ENCODE assay signal across 11 cellular contexts in genomic region chr19:11379857-11380350, GRCh38. TPM values are rescaled to one million over a fixed set of nuclear protein-coding genes. Genes with fewer than 3 reads are reported as not detected.
DNase-seq lines count a peak whose midpoint lies in the region; ATAC-seq, FAIRE-seq and TF ChIP-seq lines count a peak whose summit lies in the region.
"Had no signal": no experiment of that assay in that cellular context is flagged by ENCODE, and none has a peak within 500 bp of the region (broad histone marks: within the 10 kb centered on the region; RNA-seq: fewer than 3 reads in every experiment).

No MANE protein-coding gene starts in this region.

- TF ChIP-seq EP300 in HepG2 (IDR thresholded peaks at IDR 0.05; ENCODE audit: low read depth in 2 of 2, low read length in 2 of 2) (no peak), HepG2 (CRISPR knock-in tag; IDR thresholded peaks at IDR 0.05; ENCODE audit: borderline replicate concordance) (no peak), gastroesophageal sphincter (IDR thresholded peaks at IDR 0.05) (no peak)

- 92% methylated on average over 7 of the region's 7 CpGs for WGBS in HepG2 (ENCODE audit: low lambda C conversion rate)
- WGBS in right lobe of liver (ENCODE audit: insufficient coverage, low coverage, low lambda C conversion rate, missing lambda C conversion rate) = 91% methylated on average over 7 of the region's 7 CpGs
- 95 to 100% methylated on average over 2 to 7 of the region's 7 CpGs for WGBS in gastroesophageal sphincter (ENCODE audit: low coverage in 1 of 2), 2 donors

- intact Hi-C loops in HepG2 (cut with micrococcal nuclease; ENCODE audit: unreplicated experiment) = loop anchor here (2.0 to 5.0 kb wide), 3 partner anchors 42 to 87 kb away; no protein-coding TSS in a partner anchor
- intact Hi-C loops in right lobe of liver (cut with DNase I) = loop anchor here in 1 of 2 donors (10.0 kb wide), 1 partner anchor 65 kb away; no protein-coding TSS in a partner anchor
- intact Hi-C loops in lower lobe of right lung (cut with DNase I) = no loop called here

- no TSS peak for BruUV-seq in HepG2 (replicated peaks; lab: Mats Ljungman, UMichigan)

- H3K27me3 Mint-ChIP-seq in activated CD4-positive, alpha-beta memory T cell treated with anti-CD3 and anti-CD28 coated beads, Interleukin-2, amount 10 ng/mL, durations not matched to agents 7 days and 5 days = peaks cover 16% of the 10 kb centered on the region

- peaks cover 31% of the 10 kb centered on the region for H3K36me3 Mint-ChIP-seq in activated CD4-positive, alpha-beta memory T cell treated with anti-CD3 and anti-CD28 coated beads, Interleukin-2, amount 10 ng/mL, durations not matched to agents 7 days and 5 days (ENCODE audit: low read depth)

- ATAC-seq in HepG2 (no peak), right lobe of liver (no peak), lower lobe of right lung (no peak), gastroesophageal sphincter (no peak)

- TF ChIP-seq RAD21 in HepG2 (CRISPR knock-in tag; IDR thresholded peaks at IDR 0.05) = no peak

- H3K4me3 ChIP-seq in HepG2 (replicated peaks in 1 of 3; ENCODE audit: insufficient read depth in 1 of 3, low read depth in 2 of 3, low read length in 3 of 3) (no peak overlapping the region), right lobe of liver (no peak overlapping the region), lower lobe of right lung (peak overlapping the region; percentile 76), gastroesophageal sphincter (peak overlapping the region in 1 of 2 donors; percentile 76)

- peak overlapping the region; percentile 84 for H3K4me3 Mint-ChIP-seq in activated CD4-positive, alpha-beta memory T cell treated with anti-CD3 and anti-CD28 coated beads, Interleukin-2, amount 10 ng/mL, durations not matched to agents 7 days and 5 days

- H3K9me3 ChIP-seq in HepG2 (ENCODE audit: low read length) (no peaks in the 10 kb centered on the region), right lobe of liver (no peaks in the 10 kb centered on the region), lower lobe of right lung (no peaks in the 10 kb centered on the region), gastroesophageal sphincter (no peaks in the 10 kb centered on the region)
- H3K9me3 ChIP-seq: testis had no signal

- no peak overlapping the region for H2AFZ ChIP-seq in HepG2 (ENCODE audit: low read length)

- no peaks in the 10 kb centered on the region for H3K9me3 Mint-ChIP-seq in activated CD4-positive, alpha-beta memory T cell treated with anti-CD3 and anti-CD28 coated beads, Interleukin-2, amount 10 ng/mL, durations not matched to agents 7 days and 5 days

- H3K27ac Mint-ChIP-seq in activated CD4-positive, alpha-beta memory T cell treated with anti-CD3 and anti-CD28 coated beads, Interleukin-2, amount 10 ng/mL, durations not matched to agents 7 days and 5 days = peak overlapping the region; percentile 99

- H3K4me2 ChIP-seq in HepG2 (ENCODE audit: low read depth, low read length) = peak overlapping the region; percentile 69

- peaks cover 5% of the 10 kb centered on the region for H3K79me2 ChIP-seq in HepG2 (ENCODE audit: insufficient read depth, low read length)

- H3K27ac ChIP-seq in HepG2 (ENCODE audit: extremely low read length, insufficient read depth, low read length) (no peak overlapping the region), right lobe of liver (no peak overlapping the region), lower lobe of right lung (no peak overlapping the region), gastroesophageal sphincter (peak overlapping the region in 2 of 4 donors; percentile 85 to 88)

- CTCF ChIA-PET in HepG2 (lab: Yijun Ruan, JAX; ENCODE audit: low intra/inter-chr PET ratio, low total read pairs) = interaction anchor here (0.8 to 1.8 kb wide), 3 partner anchors 67 to 103 kb away, joined by 5 to 10 read pairs (median 8); no protein-coding TSS in a partner anchor
- CTCF ChIA-PET in activated CD4-positive, alpha-beta memory T cell treated with anti-CD3 and anti-CD28 coated beads, Interleukin-2, amount 10 ng/mL, durations not matched to agents 7 days and 5 days (lab: Charles Lee) = interaction anchor here (0.6 to 4.5 kb wide), 7 partner anchors 10 to 221 kb away, joined by 4 to 45 read pairs (median 18); partner anchors contain the start of genes ODAD3 and PRKCSH

- H3K36me3 ChIP-seq in HepG2 (replicated peaks in 1 of 2; ENCODE audit: control insufficient read depth in 1 of 2, insufficient read depth in 2 of 2, low read length in 2 of 2) = no peaks in the 10 kb centered on the region
- no peaks in the 10 kb centered on the region for H3K36me3 ChIP-seq in right lobe of liver
- peaks cover 12% of the 10 kb centered on the region for H3K36me3 ChIP-seq in lower lobe of right lung
- H3K36me3 ChIP-seq in gastroesophageal sphincter = peaks cover 0 to 10% of the 10 kb centered on the region in 2 donors

- in situ Hi-C loops in HepG2 (cut with HindIII; ENCODE audit: extremely low pct_ligation_motif_present, low pct_unique_long_range_greater_than_20kb) = loop anchor here (5.0 kb wide), 2 partner anchors 42 to 102 kb away; partner anchors contain the start of gene ELAVL3

- H3K9ac ChIP-seq in HepG2 (ENCODE audit: insufficient read depth, low read depth, low read length) = no peak overlapping the region

- TF ChIP-seq POLR2A in HepG2 (IDR thresholded peaks at IDR 0.05; ENCODE audit: insufficient read depth in 1 of 2, low read depth in 2 of 2, low read length in 2 of 2) (no peak), right lobe of liver (IDR thresholded peaks at IDR 0.05) (no peak), gastroesophageal sphincter (IDR thresholded peaks at IDR 0.05) (no peak)

- TF ChIP-seq CTCF in HepG2 (CRISPR knock-in tag; IDR thresholded peaks at IDR 0.05) = no peak
- TF ChIP-seq CTCF in right lobe of liver (IDR thresholded peaks at IDR 0.05) = no peak
- TF ChIP-seq CTCF in lower lobe of right lung (IDR thresholded peaks at IDR 0.05) = no peak
- TF ChIP-seq CTCF in gastroesophageal sphincter (IDR thresholded peaks at IDR 0.05) = no peak

- DNase-seq in HepG2 (ENCODE audit: low spot score) (no peak), right lobe of liver (no peak), lower lobe of right lung (no peak), AML-193 (lab: John Stamatoyannopoulos, UW) (no peak), putamen (ENCODE audit: low spot score) (no peak), hippocampal formation (lab: John Stamatoyannopoulos, UW) (no peak)
- no peak for DNase-seq in activated CD4-positive, alpha-beta memory T cell treated with anti-CD3 and anti-CD28 coated beads, Interleukin-2, amount 10 ng/mL, durations not matched to agents 7 days and 5 days
- DNase-seq: T-helper 9 cell had no signal

- no peaks in the 10 kb centered on the region for H4K20me1 ChIP-seq in HepG2 (ENCODE audit: insufficient read depth, low read length)

- POLR2A ChIA-PET in HepG2 (lab: Yijun Ruan, JAX) = no interaction called here
- POLR2A ChIA-PET in activated CD4-positive, alpha-beta memory T cell treated with anti-CD3 and anti-CD28 coated beads, Interleukin-2, amount 10 ng/mL, durations not matched to agents 7 days and 5 days (lab: Charles Lee) = interaction anchor here (1.7 to 2.7 kb wide), 5 partner anchors 11 to 224 kb away, joined by 4 to 25 read pairs (median 16); partner anchors contain the start of genes CCDC159, SPC24 and TMEM205

- peaks cover 53% of the 10 kb centered on the region for H3K4me1 Mint-ChIP-seq in activated CD4-positive, alpha-beta memory T cell treated with anti-CD3 and anti-CD28 coated beads, Interleukin-2, amount 10 ng/mL, durations not matched to agents 7 days and 5 days

- H3K4me1 ChIP-seq in HepG2 (ENCODE audit: insufficient read depth, low read length) = peaks cover 49% of the 10 kb centered on the region
- H3K4me1 ChIP-seq in right lobe of liver = peaks cover 0 to 28% (median 11%) of the 10 kb centered on the region in 4 donors
- peaks cover 76% of the 10 kb centered on the region for H3K4me1 ChIP-seq in lower lobe of right lung
- peaks cover 0 to 94% (median 44%) of the 10 kb centered on the region in 3 donors for H3K4me1 ChIP-seq in gastroesophageal sphincter

- no peak for FAIRE-seq in HepG2 (lab: Jason Lieb, UNC)
- FAIRE-seq: D721Med had no signal

- H3K27me3 ChIP-seq in HepG2 (ENCODE audit: control insufficient read depth in 1 of 2, insufficient read depth in 2 of 2, low read length in 2 of 2) = no peaks in the 10 kb centered on the region
- no peaks in the 10 kb centered on the region for H3K27me3 ChIP-seq in right lobe of liver
- H3K27me3 ChIP-seq in lower lobe of right lung (ENCODE audit: low read depth) = peaks cover 9% of the 10 kb centered on the region
- peaks cover 30% of the 10 kb centered on the region for H3K27me3 ChIP-seq in gastroesophageal sphincter
- H3K27me3 ChIP-seq: testis had no signal

RNA-seq across cellular contexts. Expression of gene EPOR, which starts 4.2 kb away (rescaled TPM):
- total RNA-seq in HepG2 (2016; rRNA removed; fragmentation: Illumina TruSeq; extraction: Trizol) (1.2 and 2.9 TPM in 2 replicates), right lobe of liver (1 to 10 TPM; 4.9 to 8.7 (median 7.1) TPM), lower lobe of right lung (16.4 TPM), gastroesophageal sphincter (1 to 10 TPM in 3 of 4 donors, under 1 TPM in 1; 0.62 to 5.1 (median 2.7) TPM)
- total RNA-seq in HepG2 (2016; cell fraction: cytosol; rRNA removed; fragmentation: Illumina TruSeq; extraction: Trizol; ENCODE audit: low read depth) = 0.61 and 0.88 TPM in 2 replicates
- 1.4 and 2.9 TPM in 2 replicates for total RNA-seq in HepG2 (2016; cell fraction: insoluble cytoplasmic fraction; rRNA removed; fragmentation: Illumina TruSeq; extraction: Trizol)
- total RNA-seq in HepG2 (2016; cell fraction: membrane; rRNA removed; fragmentation: Illumina TruSeq; extraction: Trizol) = 2.3 and 2.5 TPM in 2 replicates
- 2.5 and 3.1 TPM in 2 replicates for total RNA-seq in HepG2 (2016; cell fraction: nucleus; rRNA removed; fragmentation: Illumina TruSeq; extraction: Trizol)
- 5.3 and 7.0 TPM in 2 replicates for polyA plus RNA-seq in HepG2 (2011; rRNA removed)
- 3.4 and 5.3 TPM in 2 replicates for polyA plus RNA-seq in HepG2 (2011; cell fraction: cytosol; rRNA removed)
- polyA plus RNA-seq in HepG2 (2011; cell fraction: nucleus; rRNA removed) = 46.2 and 52.8 TPM in 2 replicates
- polyA plus RNA-seq in HepG2 (2012) = 3.2 and 4.2 TPM in 2 replicates
- polyA plus RNA-seq in HepG2 (2016; cell fraction: cytosol; fragmentation: Illumina TruSeq; extraction: Trizol; ENCODE audit: low read depth) = 1.4 and 1.7 TPM in 2 replicates
- 2.0 and 2.2 TPM in 2 replicates for polyA plus RNA-seq in HepG2 (2016; cell fraction: insoluble cytoplasmic fraction; fragmentation: Illumina TruSeq; extraction: Trizol; ENCODE audit: low read depth)
- 2.5 and 3.1 TPM in 2 replicates for polyA plus RNA-seq in HepG2 (2016; cell fraction: membrane; fragmentation: Illumina TruSeq; extraction: Trizol; ENCODE audit: low read depth)
- polyA plus RNA-seq in HepG2 (2016; cell fraction: nucleus; fragmentation: Illumina TruSeq; extraction: Trizol; ENCODE audit: insufficient read depth, low read depth) = 8.5 and 9.5 TPM in 2 replicates
- 5.8 and 9.7 TPM in 2 replicates for polyA minus RNA-seq in HepG2 (2011; rRNA and poly(A)+ RNA removed; ENCODE audit: low replicate concordance)
- 1.8 and 3.3 TPM in 2 replicates for polyA minus RNA-seq in HepG2 (2011; cell fraction: cytosol; rRNA and poly(A)+ RNA removed)
- 2.6 and 2.7 TPM in 2 replicates for polyA minus RNA-seq in HepG2 (2011; cell fraction: nucleus; rRNA and poly(A)+ RNA removed)
- 10 to 100 TPM; 10.0 to 10.2 TPM for total RNA-seq in activated CD4-positive, alpha-beta memory T cell treated with anti-CD3 and anti-CD28 coated beads, Interleukin-2, amount 10 ng/mL, durations not matched to agents 7 days and 5 days

RNA-seq across cellular contexts. Expression of gene SWSAP1, which starts 5.4 kb away (rescaled TPM):
- 3.1 and 3.3 TPM in 2 replicates for total RNA-seq in HepG2 (2016; rRNA removed; fragmentation: Illumina TruSeq; extraction: Trizol)
- total RNA-seq in HepG2 (2016; cell fraction: cytosol; rRNA removed; fragmentation: Illumina TruSeq; extraction: Trizol; ENCODE audit: low read depth) = 0.81 and 1.5 TPM in 2 replicates
- total RNA-seq in HepG2 (2016; cell fraction: insoluble cytoplasmic fraction; rRNA removed; fragmentation: Illumina TruSeq; extraction: Trizol) = 3.1 and 3.4 TPM in 2 replicates
- total RNA-seq in HepG2 (2016; cell fraction: membrane; rRNA removed; fragmentation: Illumina TruSeq; extraction: Trizol) = 1.9 and 2.2 TPM in 2 replicates
- 1.3 and 2.3 TPM in 2 replicates for total RNA-seq in HepG2 (2016; cell fraction: nucleus; rRNA removed; fragmentation: Illumina TruSeq; extraction: Trizol)
- polyA plus RNA-seq in HepG2 (2011; rRNA removed) = 2.7 and 3.9 TPM in 2 replicates
- polyA plus RNA-seq in HepG2 (2011; cell fraction: cytosol; rRNA removed) = 2.3 and 3.3 TPM in 2 replicates
- polyA plus RNA-seq in HepG2 (2011; cell fraction: nucleus; rRNA removed) = 4.9 and 5.4 TPM in 2 replicates
- 1.5 and 1.6 TPM in 2 replicates for polyA plus RNA-seq in HepG2 (2012)
- 0.61 and 0.65 TPM in 2 replicates for polyA plus RNA-seq in HepG2 (2016; cell fraction: cytosol; fragmentation: Illumina TruSeq; extraction: Trizol; ENCODE audit: low read depth)
- 3.9 and 4.4 TPM in 2 replicates for polyA plus RNA-seq in HepG2 (2016; cell fraction: insoluble cytoplasmic fraction; fragmentation: Illumina TruSeq; extraction: Trizol; ENCODE audit: low read depth)
- 1.2 and 1.6 TPM in 2 replicates for polyA plus RNA-seq in HepG2 (2016; cell fraction: membrane; fragmentation: Illumina TruSeq; extraction: Trizol; ENCODE audit: low read depth)
- 2.9 and 3.2 TPM in 2 replicates for polyA plus RNA-seq in HepG2 (2016; cell fraction: nucleus; fragmentation: Illumina TruSeq; extraction: Trizol; ENCODE audit: insufficient read depth, low read depth)
- 1.3 and 2.7 TPM in 2 replicates for polyA minus RNA-seq in HepG2 (2011; rRNA and poly(A)+ RNA removed; ENCODE audit: low replicate concordance)
- polyA minus RNA-seq in HepG2 (2011; cell fraction: cytosol; rRNA and poly(A)+ RNA removed) = 0.79 and 0.97 TPM in 2 replicates
- polyA minus RNA-seq in HepG2 (2011; cell fraction: nucleus; rRNA and poly(A)+ RNA removed) = 1.8 and 2.7 TPM in 2 replicates
- 1 to 10 TPM; 1.4 to 2.7 (median 2.3) TPM for total RNA-seq in right lobe of liver
- 1 to 10 TPM; 2.6 to 2.9 TPM for total RNA-seq in activated CD4-positive, alpha-beta memory T cell treated with anti-CD3 and anti-CD28 coated beads, Interleukin-2, amount 10 ng/mL, durations not matched to agents 7 days and 5 days
- 3.6 TPM for total RNA-seq in lower lobe of right lung
- 1 to 10 TPM in 2 of 4 donors, under 1 TPM in 2; 0.62 to 2.6 (median 1.0) TPM for total RNA-seq in gastroesophageal sphincter

RNA-seq across cellular contexts. Expression of gene PLPPR2, which starts 24.7 kb away (rescaled TPM):
- total RNA-seq in HepG2 (2016; rRNA removed; fragmentation: Illumina TruSeq; extraction: Trizol) (0.77 and 1.5 TPM in 2 replicates), right lobe of liver (10 to 100 TPM in 3 of 6 experiments, 1 to 10 TPM in 3; 6.7 to 17.5 (median 10.2) TPM), lower lobe of right lung (21.3 TPM), gastroesophageal sphincter (10 to 100 TPM; 20.5 to 57.7 (median 44.9) TPM)
- total RNA-seq in HepG2 (2016; cell fraction: cytosol; rRNA removed; fragmentation: Illumina TruSeq; extraction: Trizol; ENCODE audit: low read depth) = 1.2 and 1.3 TPM in 2 replicates
- total RNA-seq in HepG2 (2016; cell fraction: insoluble cytoplasmic fraction; rRNA removed; fragmentation: Illumina TruSeq; extraction: Trizol) = 0.70 and 1.3 TPM in 2 replicates
- total RNA-seq in HepG2 (2016; cell fraction: membrane; rRNA removed; fragmentation: Illumina TruSeq; extraction: Trizol) = 1.9 and 3.1 TPM in 2 replicates
- total RNA-seq in HepG2 (2016; cell fraction: nucleus; rRNA removed; fragmentation: Illumina TruSeq; extraction: Trizol) = 1.1 and 1.8 TPM in 2 replicates
- 2.1 and 4.2 TPM in 2 replicates for polyA plus RNA-seq in HepG2 (2011; rRNA removed)
- 1.9 and 2.5 TPM in 2 replicates for polyA plus RNA-seq in HepG2 (2011; cell fraction: cytosol; rRNA removed)
- 17.0 and 17.4 TPM in 2 replicates for polyA plus RNA-seq in HepG2 (2011; cell fraction: nucleus; rRNA removed)
- 3.2 and 4.3 TPM in 2 replicates for polyA plus RNA-seq in HepG2 (2012)
- polyA plus RNA-seq in HepG2 (2016; cell fraction: cytosol; fragmentation: Illumina TruSeq; extraction: Trizol; ENCODE audit: low read depth) = 2.2 and 3.3 TPM in 2 replicates
- polyA plus RNA-seq in HepG2 (2016; cell fraction: insoluble cytoplasmic fraction; fragmentation: Illumina TruSeq; extraction: Trizol; ENCODE audit: low read depth) = 1.3 and 2.2 TPM in 2 replicates
- 4.4 and 5.3 TPM in 2 replicates for polyA plus RNA-seq in HepG2 (2016; cell fraction: membrane; fragmentation: Illumina TruSeq; extraction: Trizol; ENCODE audit: low read depth)
- polyA plus RNA-seq in HepG2 (2016; cell fraction: nucleus; fragmentation: Illumina TruSeq; extraction: Trizol; ENCODE audit: insufficient read depth, low read depth) = 3.3 and 4.8 TPM in 2 replicates
- polyA minus RNA-seq in HepG2 (2011; rRNA and poly(A)+ RNA removed; ENCODE audit: low replicate concordance) = 7.2 and 7.3 TPM in 2 replicates
- polyA minus RNA-seq in HepG2 (2011; cell fraction: cytosol; rRNA and poly(A)+ RNA removed) = 1.3 and 2.5 TPM in 2 replicates
- polyA minus RNA-seq in HepG2 (2011; cell fraction: nucleus; rRNA and poly(A)+ RNA removed) = 2.8 and 4.7 TPM in 2 replicates
- total RNA-seq in activated CD4-positive, alpha-beta memory T cell treated with anti-CD3 and anti-CD28 coated beads, Interleukin-2, amount 10 ng/mL, durations not matched to agents 7 days and 5 days = 1 to 10 TPM; 2.0 to 2.6 TPM

RNA-seq across cellular contexts. Expression of gene CCDC159, which starts 33.6 kb away (rescaled TPM):
- total RNA-seq in HepG2 (2016; rRNA removed; fragmentation: Illumina TruSeq; extraction: Trizol) = 1.2 and 1.7 TPM in 2 replicates
- total RNA-seq in HepG2 (2016; cell fraction: cytosol; rRNA removed; fragmentation: Illumina TruSeq; extraction: Trizol; ENCODE audit: low read depth) = 0.81 and 0.88 TPM in 2 replicates
- total RNA-seq in HepG2 (2016; cell fraction: insoluble cytoplasmic fraction; rRNA removed; fragmentation: Illumina TruSeq; extraction: Trizol) = 0.82 and 1.3 TPM in 2 replicates
- 1.4 and 1.9 TPM in 2 replicates for total RNA-seq in HepG2 (2016; cell fraction: membrane; rRNA removed; fragmentation: Illumina TruSeq; extraction: Trizol)
- total RNA-seq in HepG2 (2016; cell fraction: nucleus; rRNA removed; fragmentation: Illumina TruSeq; extraction: Trizol) = 2.7 and 4.7 TPM in 2 replicates
- 6.3 and 9.1 TPM in 2 replicates for polyA plus RNA-seq in HepG2 (2011; rRNA removed)
- polyA plus RNA-seq in HepG2 (2011; cell fraction: cytosol; rRNA removed) = 2.8 and 3.3 TPM in 2 replicates
- polyA plus RNA-seq in HepG2 (2011; cell fraction: nucleus; rRNA removed) = 44.4 and 50.4 TPM in 2 replicates
- polyA plus RNA-seq in HepG2 (2012) = 4.5 and 6.5 TPM in 2 replicates
- 1.7 and 2.1 TPM in 2 replicates for polyA plus RNA-seq in HepG2 (2016; cell fraction: cytosol; fragmentation: Illumina TruSeq; extraction: Trizol; ENCODE audit: low read depth)
- 2.2 TPM in 2 replicates for polyA plus RNA-seq in HepG2 (2016; cell fraction: insoluble cytoplasmic fraction; fragmentation: Illumina TruSeq; extraction: Trizol; ENCODE audit: low read depth)
- polyA plus RNA-seq in HepG2 (2016; cell fraction: membrane; fragmentation: Illumina TruSeq; extraction: Trizol; ENCODE audit: low read depth) = 1.5 and 2.1 TPM in 2 replicates
- polyA plus RNA-seq in HepG2 (2016; cell fraction: nucleus; fragmentation: Illumina TruSeq; extraction: Trizol; ENCODE audit: insufficient read depth, low read depth) = 8.6 and 11.0 TPM in 2 replicates
- 2.6 and 3.3 TPM in 2 replicates for polyA minus RNA-seq in HepG2 (2011; rRNA and poly(A)+ RNA removed; ENCODE audit: low replicate concordance)
- polyA minus RNA-seq in HepG2 (2011; cell fraction: cytosol; rRNA and poly(A)+ RNA removed) = 0.97 TPM in 1 of 2 replicates, not detected in the other
- polyA minus RNA-seq in HepG2 (2011; cell fraction: nucleus; rRNA and poly(A)+ RNA removed) = 7.0 and 7.8 TPM in 2 replicates
- 10 to 100 TPM in 5 of 6 experiments, 1 to 10 TPM in 1; 8.4 to 27.9 (median 23.4) TPM for total RNA-seq in right lobe of liver
- total RNA-seq in activated CD4-positive, alpha-beta memory T cell treated with anti-CD3 and anti-CD28 coated beads, Interleukin-2, amount 10 ng/mL, durations not matched to agents 7 days and 5 days = 10 to 100 TPM; 24.0 to 24.7 TPM
- total RNA-seq in lower lobe of right lung = 37.3 TPM
- 10 to 100 TPM in 3 of 4 donors, 1 to 10 TPM in 1; 6.6 to 30.0 (median 19.0) TPM for total RNA-seq in gastroesophageal sphincter

RNA-seq across cellular contexts. Expression of gene TMEM205, which starts 33.8 kb away (rescaled TPM):
- 22.8 and 45.5 TPM in 2 replicates for total RNA-seq in HepG2 (2016; rRNA removed; fragmentation: Illumina TruSeq; extraction: Trizol)
- total RNA-seq in HepG2 (2016; cell fraction: cytosol; rRNA removed; fragmentation: Illumina TruSeq; extraction: Trizol; ENCODE audit: low read depth) = 23.9 and 36.8 TPM in 2 replicates
- 26.6 and 43.5 TPM in 2 replicates for total RNA-seq in HepG2 (2016; cell fraction: insoluble cytoplasmic fraction; rRNA removed; fragmentation: Illumina TruSeq; extraction: Trizol)
- 20.5 and 27.0 TPM in 2 replicates for total RNA-seq in HepG2 (2016; cell fraction: membrane; rRNA removed; fragmentation: Illumina TruSeq; extraction: Trizol)
- 40.9 and 45.4 TPM in 2 replicates for total RNA-seq in HepG2 (2016; cell fraction: nucleus; rRNA removed; fragmentation: Illumina TruSeq; extraction: Trizol)
- 98.7 and 119 TPM in 2 replicates for polyA plus RNA-seq in HepG2 (2011; rRNA removed)
- 206 and 218 TPM in 2 replicates for polyA plus RNA-seq in HepG2 (2011; cell fraction: cytosol; rRNA removed)
- polyA plus RNA-seq in HepG2 (2011; cell fraction: nucleus; rRNA removed) = 131 and 158 TPM in 2 replicates
- polyA plus RNA-seq in HepG2 (2012) = 57.4 and 59.1 TPM in 2 replicates
- 31.8 and 38.8 TPM in 2 replicates for polyA plus RNA-seq in HepG2 (2016; cell fraction: cytosol; fragmentation: Illumina TruSeq; extraction: Trizol; ENCODE audit: low read depth)
- 33.6 and 35.9 TPM in 2 replicates for polyA plus RNA-seq in HepG2 (2016; cell fraction: insoluble cytoplasmic fraction; fragmentation: Illumina TruSeq; extraction: Trizol; ENCODE audit: low read depth)
- polyA plus RNA-seq in HepG2 (2016; cell fraction: membrane; fragmentation: Illumina TruSeq; extraction: Trizol; ENCODE audit: low read depth) = 24.0 and 30.5 TPM in 2 replicates
- 71.8 and 88.8 TPM in 2 replicates for polyA plus RNA-seq in HepG2 (2016; cell fraction: nucleus; fragmentation: Illumina TruSeq; extraction: Trizol; ENCODE audit: insufficient read depth, low read depth)
- polyA minus RNA-seq in HepG2 (2011; rRNA and poly(A)+ RNA removed; ENCODE audit: low replicate concordance) = 48.8 and 93.8 TPM in 2 replicates
- polyA minus RNA-seq in HepG2 (2011; cell fraction: cytosol; rRNA and poly(A)+ RNA removed) = 25.0 and 36.6 TPM in 2 replicates
- 8.2 and 12.7 TPM in 2 replicates for polyA minus RNA-seq in HepG2 (2011; cell fraction: nucleus; rRNA and poly(A)+ RNA removed)
- total RNA-seq in right lobe of liver = 100 to 1,000 TPM; 138 to 605 (median 165) TPM
- 10 to 100 TPM; 32.6 to 35.1 TPM for total RNA-seq in activated CD4-positive, alpha-beta memory T cell treated with anti-CD3 and anti-CD28 coated beads, Interleukin-2, amount 10 ng/mL, durations not matched to agents 7 days and 5 days
- total RNA-seq in lower lobe of right lung = 65.7 TPM
- 100 to 1,000 TPM; 165 to 262 (median 210) TPM for total RNA-seq in gastroesophageal sphincter
